In the genomic region with DNA sequence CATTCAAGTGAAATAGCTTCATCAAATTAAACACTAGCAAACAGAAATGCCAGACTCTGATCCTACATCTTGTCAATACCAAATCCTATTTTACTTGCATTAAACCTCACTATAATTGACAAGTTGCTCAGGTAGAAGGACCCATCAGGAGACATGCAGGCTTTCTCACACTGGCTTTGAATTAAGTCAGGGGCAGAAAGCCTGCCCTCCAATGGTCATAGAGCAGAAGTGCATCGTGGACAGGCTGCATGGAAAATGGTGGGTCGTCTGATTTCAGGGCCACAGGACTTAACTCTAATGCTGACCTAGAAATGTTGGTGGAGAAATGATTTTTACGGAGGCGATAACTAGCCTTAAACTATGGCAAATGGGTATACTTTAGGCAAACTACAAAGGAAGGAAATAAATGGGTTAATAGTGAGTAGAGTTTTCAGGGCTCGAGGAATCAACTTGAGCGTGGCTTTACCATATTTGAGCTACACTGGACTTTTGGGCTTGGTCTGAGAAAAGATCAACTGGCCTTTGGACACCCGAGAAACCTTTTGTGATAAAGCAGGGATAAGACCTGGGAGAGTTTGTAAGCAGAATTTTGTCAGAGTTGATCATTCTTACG, we compare ENCODE assay signal across 8 cellular contexts.
DNase-seq lines count a peak whose midpoint lies in the region; ATAC-seq and TF ChIP-seq lines count a peak whose summit lies in the region.

No MANE protein-coding gene starts in this region.

- H3K4me3 ChIP-seq in WERI-Rb-1 (ENCODE audit: low read depth, low read length), result no peak overlapping the region
- no peak overlapping the region for H3K4me3 ChIP-seq in foreskin fibroblast (ENCODE audit: low read depth in 1 of 2, low read length in 2 of 2)

- TF ChIP-seq CTCF in WERI-Rb-1 (IDR thresholded peaks at IDR 0.05; ENCODE audit: low read depth, low read length) (peak; percentile 79), neural crest cell (conservative IDR thresholded peaks at IDR 0.05) (peak; percentile 67), foreskin fibroblast (IDR thresholded peaks at IDR 0.05; ENCODE audit: low read depth, low read length) (no peak)

- H3K27me3 ChIP-seq in WERI-Rb-1 (ENCODE audit: insufficient read depth, low read depth, severe bottlenecking), result no peaks in the 10 kb centered on the region

- no peak overlapping the region for H3K27ac Mint-ChIP-seq in neural crest cell (ENCODE audit: unreplicated experiment)

- ATAC-seq in HG02885 (IDR thresholded peaks at IDR 0.05; ENCODE audit: poor library complexity, unreplicated experiment) (peak; percentile 74), GM19397 (IDR thresholded peaks at IDR 0.05; ENCODE audit: unreplicated experiment) (no peak)

- no peaks in the 10 kb centered on the region for H3K27me3 Mint-ChIP-seq in neural crest cell (ENCODE audit: low read depth)

- DNase-seq in NCI-H1417 (lab: John Stamatoyannopoulos, UW), result peak; percentile 0 to 35 (median 2)
- DNase-seq in NCI-H1417 treated with DMSO at 0.1 percent for 48 hours (lab: John Stamatoyannopoulos, UW), result no peak
- DNase-seq in WERI-Rb-1, result peak; percentile 30
- peak; percentile 4 for DNase-seq in neural crest cell (ENCODE audit: low read depth, low spot score)
- DNase-seq in foreskin fibroblast, result no peak
- DNase-seq in stimulated activated CD4-positive, alpha-beta T cell treated with anti-CD3 and anti-CD28 coated beads, Interleukin-2, amount 100 ng/mL, for 48 hours, result no peak

- H3K36me3 ChIP-seq in WERI-Rb-1, result no peaks in the 10 kb centered on the region

- H3K9me3 Mint-ChIP-seq in neural crest cell, result no peaks in the 10 kb centered on the region

- H3K36me3 Mint-ChIP-seq in neural crest cell (ENCODE audit: low read depth), result no peaks in the 10 kb centered on the region

- no peaks in the 10 kb centered on the region for H3K9me3 ChIP-seq in WERI-Rb-1 (ENCODE audit: severe bottlenecking)

- no peaks in the 10 kb centered on the region for H3K4me1 Mint-ChIP-seq in neural crest cell

- H3K4me3 Mint-ChIP-seq in neural crest cell, result no peak overlapping the region

- H3K27ac ChIP-seq in WERI-Rb-1, result no peak overlapping the region

Comparison
In these comparisons a context has a peak if more than half of its experiments do, and no peak if none do; other contexts are left out.
1. DNase-seq: peak in NCI-H1417 (3 of 3), WERI-Rb-1 (single experiment) and neural crest cell (single experiment); none in NCI-H1417 treated with DMSO at 0.1 percent for 48 hours (single experiment), foreskin fibroblast (0 of 2) and stimulated activated CD4-positive, alpha-beta T cell treated with anti-CD3 and anti-CD28 coated beads, Interleukin-2, amount 100 ng/mL, for 48 hours (0 of 2).